ENCODE assay signal across 9 cellular contexts in the genomic region with DNA sequence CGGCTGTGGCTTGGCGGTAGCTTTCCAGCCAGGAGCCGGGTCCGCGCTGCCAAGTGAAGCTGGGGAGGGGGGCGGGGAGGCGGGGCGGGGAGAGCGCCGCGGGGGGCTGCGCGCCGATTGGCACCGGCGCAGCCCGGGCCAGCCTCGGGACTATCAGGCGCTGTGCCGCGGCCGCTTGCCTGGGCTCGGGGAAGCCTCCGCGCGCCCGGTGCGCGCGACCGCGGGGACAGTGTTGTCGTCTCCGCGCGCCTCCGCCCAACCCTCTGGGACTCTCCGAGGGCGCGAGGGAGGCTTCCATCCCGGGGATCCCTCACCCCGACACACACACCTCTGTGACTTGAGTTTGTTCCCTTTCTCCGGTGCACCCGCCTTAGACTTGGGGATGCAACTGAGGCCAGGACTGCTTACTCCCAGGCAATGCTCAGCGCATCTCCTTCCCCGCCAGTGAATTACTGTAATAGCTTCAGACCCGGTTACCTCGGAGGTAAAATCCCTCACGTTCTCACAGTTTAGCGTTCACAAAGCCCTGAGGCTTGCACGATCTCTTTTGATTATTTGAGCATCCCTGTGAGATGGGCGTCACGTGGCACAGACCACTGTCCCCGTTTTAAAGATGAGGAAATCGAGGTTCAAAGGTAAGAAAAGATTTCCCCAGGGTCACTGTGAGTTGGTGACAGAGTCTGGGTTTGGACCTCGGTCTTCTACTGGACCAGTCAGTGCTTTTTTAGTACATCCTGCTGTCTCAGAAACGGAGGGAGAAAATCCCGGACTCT. TPM values are rescaled to one million over a fixed set of nuclear protein-coding genes. Genes with fewer than 3 reads are reported as not detected.
DNase-seq lines count a peak whose midpoint lies in the region; ATAC-seq, FAIRE-seq and TF ChIP-seq lines count a peak whose summit lies in the region.
"Had no signal": no experiment of that assay in that cellular context is flagged by ENCODE, and none has a peak within 500 bp of the region (broad histone marks: within the 10 kb centered on the region; RNA-seq: fewer than 3 reads in every experiment).

A gene (minus strand): TSS at position 26 of the 773 bp plus-strand sequence. CDS start 92 bp downstream, outside the sequence.

- no peaks in the 10 kb centered on the region for H3K9me3 Mint-ChIP-seq in activated CD8-positive, alpha-beta memory T cell treated with anti-CD3 and anti-CD28 coated beads, Interleukin-2, amount 10 ng/mL, durations not matched to agents 7 days and 5 days (ENCODE audit: low read depth)
- H3K9me3 Mint-ChIP-seq in WTC11 = no peaks in the 10 kb centered on the region

- peak within 1 kb of the TSS; percentile 37 for H3K9ac ChIP-seq in iPS-15b (ENCODE audit: low read depth, low read length)
- H3K9ac ChIP-seq in stomach smooth muscle (ENCODE audit: low read length in 2 of 2) = no peak within 1 kb of the TSS

- DNase-seq in activated CD8-positive, alpha-beta memory T cell treated with anti-CD3 and anti-CD28 coated beads, Interleukin-2, amount 10 ng/mL, durations not matched to agents 7 days and 5 days = no peak
- no peak for DNase-seq in activated CD8-positive, alpha-beta memory T cell treated with anti-CD3 and anti-CD28 coated beads, Interleukin-2, amount 50 U/mL, for 48 hours
- peak; percentile 81 for DNase-seq in WTC11 (ENCODE audit: low spot score)
- no peak for DNase-seq in H54 (ENCODE audit: insufficient read length, low spot score)
- DNase-seq in NCI-H187 treated with DMSO at 0.1 percent for 48 hours (lab: John Stamatoyannopoulos, UW) = no peak
- DNase-seq in HT-29 (ENCODE audit: low spot score) = no peak
- DNase-seq: DND-41 had no signal

- CTCF ChIA-PET in activated CD8-positive, alpha-beta memory T cell treated with anti-CD3 and anti-CD28 coated beads, Interleukin-2, amount 10 ng/mL, durations not matched to agents 7 days and 5 days (lab: Charles Lee) = interaction anchor here (0.6 kb wide), 1 partner anchor 1948 kb away, joined by 3 read pairs; no protein-coding TSS in a partner anchor
- CTCF ChIA-PET in WTC11 (lab: Charles Lee) = interaction anchor here (0.6 to 4.5 kb wide), 8 partner anchors 11 to 439 kb away, joined by 3 to 32 read pairs (median 5); a partner anchor contains a TSS

- POLR2A ChIA-PET in WTC11 (lab: Charles Lee) = interaction anchor here (1.3 kb wide), 1 partner anchor 14 kb away, joined by 4 read pairs; no protein-coding TSS in a partner anchor

- H3K4me3 ChIP-seq in iPS-15b (ENCODE audit: low read depth, low read length) = peak within 1 kb of the TSS; percentile 76
- H3K4me3 ChIP-seq in stomach smooth muscle (ENCODE audit: low read length in 2 of 2) = peak within 1 kb of the TSS; percentile 40 to 52

- H3K4me1 ChIP-seq in iPS-15b (ENCODE audit: control insufficient read depth, insufficient read depth, low read length) (peaks cover 32% of the 10 kb centered on the region), stomach smooth muscle (ENCODE audit: control insufficient read depth, insufficient read depth, low read length) (peaks cover 22% of the 10 kb centered on the region)

- H3K27ac ChIP-seq in stomach smooth muscle (ENCODE audit: low read length) = no peak within 1 kb of the TSS

- TF ChIP-seq CTCF in WTC11 (IDR thresholded peaks at IDR 0.05) = no peak

- no peak for FAIRE-seq in H54 (lab: Jason Lieb, UNC)

- H3K27me3 ChIP-seq in iPS-15b (ENCODE audit: control insufficient read depth, insufficient read depth, low read length) = peaks cover 59% of the 10 kb centered on the region
- peaks cover 48 to 54% of the 10 kb centered on the region in 2 donors for H3K27me3 ChIP-seq in stomach smooth muscle (ENCODE audit: control insufficient read depth in 1 of 2, insufficient read depth in 2 of 2, low read length in 2 of 2)

- H3K36me3 ChIP-seq in iPS-15b (ENCODE audit: control insufficient read depth, insufficient read depth, low read length) (no peaks in the 10 kb centered on the region), stomach smooth muscle (ENCODE audit: control insufficient read depth in 2 of 2, insufficient read depth in 2 of 2, low read length in 2 of 2) (no peaks in the 10 kb centered on the region)

- H3K4me3 Mint-ChIP-seq in activated CD8-positive, alpha-beta memory T cell treated with anti-CD3 and anti-CD28 coated beads, Interleukin-2, amount 10 ng/mL, durations not matched to agents 7 days and 5 days = peak within 1 kb of the TSS; percentile 12
- peak within 1 kb of the TSS; percentile 80 for H3K4me3 Mint-ChIP-seq in WTC11

- ATAC-seq in activated CD8-positive, alpha-beta memory T cell treated with anti-CD3 and anti-CD28 coated beads, Interleukin-2, amount 10 ng/mL, durations not matched to agents 7 days and 5 days = peak; percentile 39
- peak; percentile 40 for ATAC-seq in WTC11

- H3K36me3 Mint-ChIP-seq in activated CD8-positive, alpha-beta memory T cell treated with anti-CD3 and anti-CD28 coated beads, Interleukin-2, amount 10 ng/mL, durations not matched to agents 7 days and 5 days = no peaks in the 10 kb centered on the region
- H3K36me3 Mint-ChIP-seq in WTC11 = no peaks in the 10 kb centered on the region

- peaks cover 16% of the 10 kb centered on the region for H3K4me1 Mint-ChIP-seq in activated CD8-positive, alpha-beta memory T cell treated with anti-CD3 and anti-CD28 coated beads, Interleukin-2, amount 10 ng/mL, durations not matched to agents 7 days and 5 days
- peaks cover 60% of the 10 kb centered on the region for H3K4me1 Mint-ChIP-seq in WTC11

- no peaks in the 10 kb centered on the region for H3K9me3 ChIP-seq in iPS-15b (ENCODE audit: control insufficient read depth, insufficient read depth, low read length)
- no peaks in the 10 kb centered on the region for H3K9me3 ChIP-seq in stomach smooth muscle (ENCODE audit: control insufficient read depth in 2 of 2, low read length in 2 of 2)

- peaks cover 91% of the 10 kb centered on the region for H3K27me3 Mint-ChIP-seq in activated CD8-positive, alpha-beta memory T cell treated with anti-CD3 and anti-CD28 coated beads, Interleukin-2, amount 10 ng/mL, durations not matched to agents 7 days and 5 days
- peaks cover 58% of the 10 kb centered on the region for H3K27me3 Mint-ChIP-seq in WTC11 (ENCODE audit: low read depth)

- peak within 1 kb of the TSS; percentile 34 for H3K27ac Mint-ChIP-seq in activated CD8-positive, alpha-beta memory T cell treated with anti-CD3 and anti-CD28 coated beads, Interleukin-2, amount 10 ng/mL, durations not matched to agents 7 days and 5 days
- H3K27ac Mint-ChIP-seq in WTC11 = peak within 1 kb of the TSS; percentile 89

- no peak for TF ChIP-seq POLR2A in H54 (IDR thresholded peaks at IDR 0.05; ENCODE audit: low read depth, low read length)

TF ChIP-seq in WTC11, 78 proteins besides CTCF, POLR2A, EP300 and RAD21:
- no peak for TF ChIP-seq TEAD1 (CRISPR knock-in tag; IDR thresholded peaks at IDR 0.05)
- TF ChIP-seq, protein P1, sequence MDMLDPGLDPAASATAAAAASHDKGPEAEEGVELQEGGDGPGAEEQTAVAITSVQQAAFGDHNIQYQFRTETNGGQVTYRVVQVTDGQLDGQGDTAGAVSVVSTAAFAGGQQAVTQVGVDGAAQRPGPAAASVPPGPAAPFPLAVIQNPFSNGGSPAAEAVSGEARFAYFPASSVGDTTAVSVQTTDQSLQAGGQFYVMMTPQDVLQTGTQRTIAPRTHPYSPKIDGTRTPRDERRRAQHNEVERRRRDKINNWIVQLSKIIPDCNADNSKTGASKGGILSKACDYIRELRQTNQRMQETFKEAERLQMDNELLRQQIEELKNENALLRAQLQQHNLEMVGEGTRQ (CRISPR knock-in tag; IDR thresholded peaks at IDR 0.05) = peak; percentile 80
- TF ChIP-seq, protein P2, sequence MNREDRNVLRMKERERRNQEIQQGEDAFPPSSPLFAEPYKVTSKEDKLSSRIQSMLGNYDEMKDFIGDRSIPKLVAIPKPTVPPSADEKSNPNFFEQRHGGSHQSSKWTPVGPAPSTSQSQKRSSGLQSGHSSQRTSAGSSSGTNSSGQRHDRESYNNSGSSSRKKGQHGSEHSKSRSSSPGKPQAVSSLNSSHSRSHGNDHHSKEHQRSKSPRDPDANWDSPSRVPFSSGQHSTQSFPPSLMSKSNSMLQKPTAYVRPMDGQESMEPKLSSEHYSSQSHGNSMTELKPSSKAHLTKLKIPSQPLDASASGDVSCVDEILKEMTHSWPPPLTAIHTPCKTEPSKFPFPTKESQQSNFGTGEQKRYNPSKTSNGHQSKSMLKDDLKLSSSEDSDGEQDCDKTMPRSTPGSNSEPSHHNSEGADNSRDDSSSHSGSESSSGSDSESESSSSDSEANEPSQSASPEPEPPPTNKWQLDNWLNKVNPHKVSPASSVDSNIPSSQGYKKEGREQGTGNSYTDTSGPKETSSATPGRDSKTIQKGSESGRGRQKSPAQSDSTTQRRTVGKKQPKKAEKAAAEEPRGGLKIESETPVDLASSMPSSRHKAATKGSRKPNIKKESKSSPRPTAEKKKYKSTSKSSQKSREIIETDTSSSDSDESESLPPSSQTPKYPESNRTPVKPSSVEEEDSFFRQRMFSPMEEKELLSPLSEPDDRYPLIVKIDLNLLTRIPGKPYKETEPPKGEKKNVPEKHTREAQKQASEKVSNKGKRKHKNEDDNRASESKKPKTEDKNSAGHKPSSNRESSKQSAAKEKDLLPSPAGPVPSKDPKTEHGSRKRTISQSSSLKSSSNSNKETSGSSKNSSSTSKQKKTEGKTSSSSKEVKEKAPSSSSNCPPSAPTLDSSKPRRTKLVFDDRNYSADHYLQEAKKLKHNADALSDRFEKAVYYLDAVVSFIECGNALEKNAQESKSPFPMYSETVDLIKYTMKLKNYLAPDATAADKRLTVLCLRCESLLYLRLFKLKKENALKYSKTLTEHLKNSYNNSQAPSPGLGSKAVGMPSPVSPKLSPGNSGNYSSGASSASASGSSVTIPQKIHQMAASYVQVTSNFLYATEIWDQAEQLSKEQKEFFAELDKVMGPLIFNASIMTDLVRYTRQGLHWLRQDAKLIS (CRISPR knock-in tag; IDR thresholded peaks at IDR 0.05; ENCODE audit: borderline replicate concordance) = no peak
- TF ChIP-seq, protein P3, sequence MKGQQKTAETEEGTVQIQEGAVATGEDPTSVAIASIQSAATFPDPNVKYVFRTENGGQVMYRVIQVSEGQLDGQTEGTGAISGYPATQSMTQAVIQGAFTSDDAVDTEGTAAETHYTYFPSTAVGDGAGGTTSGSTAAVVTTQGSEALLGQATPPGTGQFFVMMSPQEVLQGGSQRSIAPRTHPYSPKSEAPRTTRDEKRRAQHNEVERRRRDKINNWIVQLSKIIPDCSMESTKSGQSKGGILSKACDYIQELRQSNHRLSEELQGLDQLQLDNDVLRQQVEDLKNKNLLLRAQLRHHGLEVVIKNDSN (CRISPR knock-in tag; IDR thresholded peaks at IDR 0.05) = peak; percentile 66
- TF ChIP-seq TP53 (CRISPR knock-in tag; IDR thresholded peaks at IDR 0.05) = 0 out of 2 replicates have a peak, but pooled peaks have one; percentile 15
- TF ChIP-seq ZNF232 (CRISPR knock-in tag; IDR thresholded peaks at IDR 0.05) = 0 out of 2 replicates have a peak, but pooled peaks have one; percentile 17

RNA-seq across cellular contexts. Expression of the gene that starts here (rescaled TPM):
- total RNA-seq in activated CD8-positive, alpha-beta memory T cell treated with anti-CD3 and anti-CD28 coated beads, Interleukin-2, amount 10 ng/mL, durations not matched to agents 7 days and 5 days = not detected
- total RNA-seq in WTC11 (2021) = 30.8 to 57.7 TPM (median 31.0 TPM) in 3 replicates
- total RNA-seq in HT-29 (2014; rRNA removed; shearing (Covaris generic)) = not detected in 2 replicates

Comparison
In these comparisons a context has a peak if more than half of its experiments do, and no peak if none do; other contexts are left out.
1. RNA of the gene that starts here (total RNA-seq): 30.8 to 57.7 TPM in WTC11; not detected in activated CD8-positive, alpha-beta memory T cell treated with anti-CD3 and anti-CD28 coated beads, Interleukin-2, amount 10 ng/mL, durations not matched to agents 7 days and 5 days and not detected in HT-29; every median in the first group is over 10 times any median in the second.
2. Peak in ATAC-seq in activated CD8-positive, alpha-beta memory T cell treated with anti-CD3 and anti-CD28 coated beads, Interleukin-2, amount 10 ng/mL, durations not matched to agents 7 days and 5 days; RNA of the gene not detected or under 1 TPM.